28 cellular contexts compared by ENCODE assay signal in genomic region chr3:99910752-99911151, GRCh38.
DNase-seq lines count a peak whose midpoint lies in the region; ATAC-seq and TF ChIP-seq lines count a peak whose summit lies in the region.
"Had no signal": no experiment of that assay in that cellular context is flagged by ENCODE, and none has a peak within 500 bp of the region (broad histone marks: within the 10 kb centered on the region; RNA-seq: fewer than 3 reads in every experiment).

No MANE protein-coding gene starts in this region.

- H3K27me3 Mint-ChIP-seq in MCF 10A (ENCODE audit: insufficient read depth, unreplicated experiment): no peaks in the 10 kb centered on the region
- H3K27me3 Mint-ChIP-seq: dendritic cell treated with granulocyte-macrophage colony-stimulating factor and Interleukin-4, amounts not matched to agents 40 ng/mL and 50 ng/mL, for 4 days; naive B cell; T-helper 17 cell had no signal

- no peak for ATAC-seq in Panc1
- ATAC-seq in gastroesophageal sphincter: no peak
- ATAC-seq in GM18867 (IDR thresholded peaks at IDR 0.05; ENCODE audit: unreplicated experiment): no peak
- no peak for ATAC-seq in HG03175 (IDR thresholded peaks at IDR 0.05; ENCODE audit: unreplicated experiment)
- ATAC-seq in right lobe of liver: no peak
- ATAC-seq: activated T-cell treated with anti-CD3 and anti-CD28 coated beads, Interleukin-2, amount 50 U/mL, for 4 hours; GM12878; K562; T-helper 17 cell had no signal

- CTCF ChIA-PET in MCF 10A (lab: Yijun Ruan, JAX) (no interaction called here), Panc1 (lab: Charles Lee) (no interaction called here)

- TF ChIP-seq CTCF in MCF 10A (IDR thresholded peaks at IDR 0.05; ENCODE audit: unreplicated experiment) (no peak), breast epithelium (IDR thresholded peaks at IDR 0.05) (no peak), Panc1 (IDR thresholded peaks at IDR 0.05) (no peak), gastroesophageal sphincter (IDR thresholded peaks at IDR 0.05) (no peak), right lobe of liver (IDR thresholded peaks at IDR 0.05) (no peak)

- in situ Hi-C loops in Panc1 (cut with HindIII; ENCODE audit: low pct_unique_long_range_greater_than_20kb, low sequenced_read_pairs): no loop called here

- peaks cover 29% of the 10 kb centered on the region for H3K4me1 Mint-ChIP-seq in MCF 10A (ENCODE audit: insufficient read depth, unreplicated experiment)

- H3K4me1 ChIP-seq in breast epithelium (no peaks in the 10 kb centered on the region), Panc1 (ENCODE audit: control insufficient read depth, insufficient read depth, low read length) (0 out of 2 replicates have a peak, but pooled peaks cover 3% of the 10 kb centered on the region), gastroesophageal sphincter (peaks cover 0 to 12% (median 5%) of the 10 kb centered on the region in 3 donors), skeletal muscle satellite cell (ENCODE audit: control insufficient read depth, insufficient read depth, low read length) (peaks cover 13% of the 10 kb centered on the region), right lobe of liver (no peaks in the 10 kb centered on the region)
- H3K4me1 ChIP-seq: right atrium auricular region, uterus had no signal

- H3K9me3 Mint-ChIP-seq in MCF 10A (ENCODE audit: unreplicated experiment): no peaks in the 10 kb centered on the region
- H3K9me3 Mint-ChIP-seq: activated T-cell treated with anti-CD3 and anti-CD28 coated beads, Interleukin-2, amount 50 U/mL, for 4 hours; dendritic cell treated with granulocyte-macrophage colony-stimulating factor and Interleukin-4, amounts not matched to agents 40 ng/mL and 50 ng/mL, for 4 days had no signal

- H3K27ac Mint-ChIP-seq in MCF 10A (ENCODE audit: low read depth, unreplicated experiment): peak overlapping the region; percentile 61
- H3K27ac Mint-ChIP-seq: dendritic cell treated with granulocyte-macrophage colony-stimulating factor and Interleukin-4, amounts not matched to agents 40 ng/mL and 50 ng/mL, for 4 days; naive B cell; T-helper 17 cell had no signal

- peak overlapping the region; percentile 47 for H3K4me2 ChIP-seq in skeletal muscle satellite cell (ENCODE audit: low read length)

- no peak overlapping the region for H3K9ac ChIP-seq in skeletal muscle satellite cell (ENCODE audit: low read depth, low read length)

- 17 to 40% methylated on average over 3 of the region's 3 CpGs for WGBS in gastroesophageal sphincter (ENCODE audit: low coverage in 1 of 2), 2 donors
- 84% methylated on average over 3 of the region's 3 CpGs for WGBS in right lobe of liver (ENCODE audit: insufficient coverage, low coverage, low lambda C conversion rate, missing lambda C conversion rate)

- H3K4me3 ChIP-seq in breast epithelium (no peak overlapping the region), Panc1 (ENCODE audit: low read depth in 2 of 2, low read length in 2 of 2) (no peak overlapping the region), gastroesophageal sphincter (no peak overlapping the region), skeletal muscle satellite cell (ENCODE audit: low read length) (no peak overlapping the region), right lobe of liver (no peak overlapping the region)
- H3K4me3 ChIP-seq: GM12878, heart left ventricle, K562, MG63, right atrium auricular region, thoracic aorta, uterus had no signal

- TF ChIP-seq EP300 in gastroesophageal sphincter (IDR thresholded peaks at IDR 0.05): no peak

- no TSS peak for BruUV-seq in MCF 10A (replicated peaks; lab: Mats Ljungman, UMichigan)
- BruUV-seq in Panc1 (replicated peaks; lab: Mats Ljungman, UMichigan): no TSS peak

- H3K36me3 Mint-ChIP-seq in MCF 10A (ENCODE audit: insufficient read depth, unreplicated experiment): peaks cover 5% of the 10 kb centered on the region

- no peak overlapping the region for H3K4me3 Mint-ChIP-seq in MCF 10A (ENCODE audit: unreplicated experiment)
- H3K4me3 Mint-ChIP-seq: activated T-cell treated with anti-CD3 and anti-CD28 coated beads, Interleukin-2, amount 50 U/mL, for 4 hours; dendritic cell treated with granulocyte-macrophage colony-stimulating factor and Interleukin-4, amounts not matched to agents 40 ng/mL and 50 ng/mL, for 4 days; naive B cell; T-helper 17 cell had no signal

- H3K27me3 ChIP-seq in breast epithelium: no peaks in the 10 kb centered on the region
- no peaks in the 10 kb centered on the region for H3K27me3 ChIP-seq in Panc1 (ENCODE audit: control insufficient read depth, insufficient read depth, low read length)
- H3K27me3 ChIP-seq in gastroesophageal sphincter: no peaks in the 10 kb centered on the region
- no peaks in the 10 kb centered on the region for H3K27me3 ChIP-seq in skeletal muscle satellite cell (ENCODE audit: control insufficient read depth, insufficient read depth, low read length)
- H3K27me3 ChIP-seq in right lobe of liver: no peaks in the 10 kb centered on the region
- H3K27me3 ChIP-seq: heart left ventricle, MG63, right atrium auricular region, uterus had no signal

- TF ChIP-seq POLR2A in breast epithelium (IDR thresholded peaks at IDR 0.05) (no peak), gastroesophageal sphincter (IDR thresholded peaks at IDR 0.05) (no peak), right lobe of liver (IDR thresholded peaks at IDR 0.05) (no peak)

- intact Hi-C loops in MCF 10A (cut with micrococcal nuclease) (no loop called here), breast epithelium (cut with DNase I; ENCODE audit: low total_unique reads) (no loop called here), Panc1 (cut with micrococcal nuclease; ENCODE audit: unreplicated experiment) (no loop called here), right lobe of liver (cut with DNase I) (no loop called here)

- POLR2A ChIA-PET in MCF 10A (lab: Yijun Ruan, JAX) (interaction anchor here (1.0 to 1.9 kb wide), 6 partner anchors 9 to 51 kb away, joined by 3 to 8 read pairs (median 5); no protein-coding TSS in a partner anchor), Panc1 (lab: Charles Lee) (no interaction called here)

- no peaks in the 10 kb centered on the region for H3K9me3 ChIP-seq in breast epithelium
- H3K9me3 ChIP-seq in Panc1 (ENCODE audit: control insufficient read depth, insufficient read depth, low read depth, low read length): no peaks in the 10 kb centered on the region
- no peaks in the 10 kb centered on the region for H3K9me3 ChIP-seq in gastroesophageal sphincter
- no peaks in the 10 kb centered on the region for H3K9me3 ChIP-seq in skeletal muscle satellite cell (replicated peaks; ENCODE audit: low read length)
- no peaks in the 10 kb centered on the region for H3K9me3 ChIP-seq in right lobe of liver
- H3K9me3 ChIP-seq: heart left ventricle, MG63, right atrium auricular region, thoracic aorta, uterus had no signal

- H3K27ac ChIP-seq in breast epithelium (peak overlapping the region in 1 of 2 donors; percentile 53), Panc1 (ENCODE audit: low read length) (0 out of 2 replicates have a peak overlapping the region, but pooled peaks have one; percentile 29), gastroesophageal sphincter (peak overlapping the region; percentile 7 to 55 (median 32)), right lobe of liver (no peak overlapping the region)

- no peaks in the 10 kb centered on the region for H3K36me3 ChIP-seq in breast epithelium
- no peaks in the 10 kb centered on the region for H3K36me3 ChIP-seq in Panc1 (ENCODE audit: control insufficient read depth, insufficient read depth, low read length)
- no peaks in the 10 kb centered on the region for H3K36me3 ChIP-seq in gastroesophageal sphincter
- no peaks in the 10 kb centered on the region for H3K36me3 ChIP-seq in skeletal muscle satellite cell (ENCODE audit: insufficient read depth, low read length)
- no peaks in the 10 kb centered on the region for H3K36me3 ChIP-seq in right lobe of liver
- H3K36me3 ChIP-seq: heart left ventricle, MG63, right atrium auricular region, thoracic aorta, uterus had no signal

- no peak for DNase-seq in MCF 10A (ENCODE audit: unreplicated experiment)
- no peak for DNase-seq in breast epithelium (ENCODE audit: low spot score in 2 of 2)
- DNase-seq in Panc1 (ENCODE audit: low read depth, low spot score): no peak
- no peak for DNase-seq in right lobe of liver
- DNase-seq: ACHN; activated CD4-positive, alpha-beta T cell treated with anti-CD3 and anti-CD28 coated beads for 4 hours; activated T-cell treated with anti-CD3 and anti-CD28 coated beads, Interleukin-2, amount 50 U/mL, for 4 hours; COR-L47; heart left ventricle; left cardiac atrium; naive B cell; NCI-H2081 treated with DMSO at 0.1 percent for 48 hours; NCI-H510A; stimulated activated CD4-positive, alpha-beta T cell treated with anti-CD3 and anti-CD28 coated beads, Interleukin-12 subunit alpha, Interleukin-12 subunit beta, amount 100 ng/mL, for 4 hours; stimulated activated CD4-positive, alpha-beta T cell treated with anti-CD3 and anti-CD28 coated beads, Interleukin-4, amount 100 ng/mL, for 4 hours; stimulated activated naive CD4-positive, alpha-beta T cell treated with Interleukin-2 at 50 U/mL for 16 hours; T-helper 17 cell; uterus had no signal

Comparison
In these comparisons a context has a peak if more than half of its experiments do, and no peak if none do; other contexts are left out.
1. H3K27ac ChIP-seq: peak in Panc1 (single experiment) and gastroesophageal sphincter (4 of 4); none in right lobe of liver (0 of 3).